ENCODE assay signal across 1 cellular context in the genomic region with DNA sequence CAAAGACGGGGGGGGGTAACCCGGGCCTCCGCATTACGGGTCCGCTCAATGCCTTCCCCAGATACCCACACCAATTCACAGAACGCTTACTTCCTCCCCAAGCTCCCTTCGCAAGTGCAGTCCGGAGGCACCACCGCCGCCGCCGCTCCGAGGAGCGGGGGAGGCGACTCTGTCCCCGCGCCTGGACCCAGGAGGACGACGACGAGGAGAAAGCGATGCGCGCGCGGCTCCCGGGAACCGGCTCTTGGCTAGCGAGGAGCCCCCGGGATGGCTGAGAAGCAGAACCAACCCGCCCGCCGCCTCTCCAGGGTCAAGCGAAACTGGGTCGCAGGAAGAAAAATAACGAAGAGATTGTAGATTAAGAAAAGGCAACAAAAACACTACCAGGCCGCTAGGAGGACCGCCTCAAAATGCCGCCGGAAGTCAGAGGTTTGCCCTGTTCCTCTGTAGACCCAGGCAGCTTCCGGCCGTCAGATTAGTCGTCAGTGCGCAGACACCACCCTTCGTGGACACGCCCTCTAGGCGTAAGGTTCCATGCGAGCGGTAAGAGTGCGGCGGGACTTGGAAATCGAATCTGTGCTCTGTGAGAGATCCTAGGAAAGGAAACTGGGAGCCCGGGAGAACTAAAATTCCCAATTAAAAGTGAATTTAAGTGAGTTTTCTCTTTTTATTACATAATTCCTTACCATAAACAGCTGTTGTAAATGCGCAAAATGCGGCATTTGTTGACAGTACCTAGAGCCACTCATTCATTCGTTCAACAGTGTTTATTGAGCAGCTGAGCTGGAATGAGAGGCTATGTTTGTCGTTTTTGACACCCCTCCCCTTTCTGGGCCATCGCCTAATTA.
TF ChIP-seq lines count a peak whose summit lies in the region.

A gene with protein sequence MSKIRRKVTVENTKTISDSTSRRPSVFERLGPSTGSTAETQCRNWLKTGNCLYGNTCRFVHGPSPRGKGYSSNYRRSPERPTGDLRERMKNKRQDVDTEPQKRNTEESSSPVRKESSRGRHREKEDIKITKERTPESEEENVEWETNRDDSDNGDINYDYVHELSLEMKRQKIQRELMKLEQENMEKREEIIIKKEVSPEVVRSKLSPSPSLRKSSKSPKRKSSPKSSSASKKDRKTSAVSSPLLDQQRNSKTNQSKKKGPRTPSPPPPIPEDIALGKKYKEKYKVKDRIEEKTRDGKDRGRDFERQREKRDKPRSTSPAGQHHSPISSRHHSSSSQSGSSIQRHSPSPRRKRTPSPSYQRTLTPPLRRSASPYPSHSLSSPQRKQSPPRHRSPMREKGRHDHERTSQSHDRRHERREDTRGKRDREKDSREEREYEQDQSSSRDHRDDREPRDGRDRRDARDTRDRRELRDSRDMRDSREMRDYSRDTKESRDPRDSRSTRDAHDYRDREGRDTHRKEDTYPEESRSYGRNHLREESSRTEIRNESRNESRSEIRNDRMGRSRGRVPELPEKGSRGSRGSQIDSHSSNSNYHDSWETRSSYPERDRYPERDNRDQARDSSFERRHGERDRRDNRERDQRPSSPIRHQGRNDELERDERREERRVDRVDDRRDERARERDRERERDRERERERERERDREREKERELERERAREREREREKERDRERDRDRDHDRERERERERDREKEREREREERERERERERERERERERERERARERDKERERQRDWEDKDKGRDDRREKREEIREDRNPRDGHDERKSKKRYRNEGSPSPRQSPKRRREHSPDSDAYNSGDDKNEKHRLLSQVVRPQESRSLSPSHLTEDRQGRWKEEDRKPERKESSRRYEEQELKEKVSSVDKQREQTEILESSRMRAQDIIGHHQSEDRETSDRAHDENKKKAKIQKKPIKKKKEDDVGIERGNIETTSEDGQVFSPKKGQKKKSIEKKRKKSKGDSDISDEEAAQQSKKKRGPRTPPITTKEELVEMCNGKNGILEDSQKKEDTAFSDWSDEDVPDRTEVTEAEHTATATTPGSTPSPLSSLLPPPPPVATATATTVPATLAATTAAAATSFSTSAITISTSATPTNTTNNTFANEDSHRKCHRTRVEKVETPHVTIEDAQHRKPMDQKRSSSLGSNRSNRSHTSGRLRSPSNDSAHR (N-terminal part only) (minus strand): TSS at position 433 of the 848 bp plus-strand sequence. CDS start 7,239 bp downstream, outside the sequence.

TF ChIP-seq in HCT116, 20 proteins besides CTCF, POLR2A, EP300 and RAD21 (continued from another document):
- TF ChIP-seq TCF7L2 (IDR thresholded peaks at IDR 0.05; ENCODE audit: borderline replicate concordance, extremely low read depth, insufficient read depth, insufficient read length) (peak; percentile 31), SIN3A (IDR thresholded peaks at IDR 0.05; ENCODE audit: low read depth) (peak; percentile 82), POLR2AphosphoS5 (IDR thresholded peaks at IDR 0.05; ENCODE audit: low read depth, low read length) (peak; percentile 83)
- TF ChIP-seq, protein P1, sequence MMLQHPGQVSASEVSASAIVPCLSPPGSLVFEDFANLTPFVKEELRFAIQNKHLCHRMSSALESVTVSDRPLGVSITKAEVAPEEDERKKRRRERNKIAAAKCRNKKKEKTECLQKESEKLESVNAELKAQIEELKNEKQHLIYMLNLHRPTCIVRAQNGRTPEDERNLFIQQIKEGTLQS (IDR thresholded peaks at IDR 0.05) = no peak
